9 cellular contexts compared by ENCODE assay signal in genomic region chr1:81670286-81670685, GRCh38.
DNase-seq lines count a peak whose midpoint lies in the region; ATAC-seq and TF ChIP-seq lines count a peak whose summit lies in the region.
"Had no signal": no experiment of that assay in that cellular context is flagged by ENCODE, and none has a peak within 500 bp of the region (broad histone marks: within the 10 kb centered on the region; RNA-seq: fewer than 3 reads in every experiment).

No MANE protein-coding gene starts in this region.

- intact Hi-C loops in Calu3 (cut with micrococcal nuclease; ENCODE audit: unreplicated experiment), result loop anchor here (10.0 kb wide), 1 partner anchor 255 kb away; no protein-coding TSS in a partner anchor

- no peak overlapping the region for H2AFZ ChIP-seq in parathyroid adenoma

- peak; percentile 76 for DNase-seq in Calu3
- DNase-seq in NCI-H460 (ENCODE audit: extremely low read depth, low read depth), result peak; percentile 26
- peak; percentile 92 for DNase-seq in fibroblast of the aortic adventitia (ENCODE audit: low read depth)
- no peak for DNase-seq in NCI-H146 treated with DMSO at 0.1 percent for 48 hours (lab: John Stamatoyannopoulos, UW; ENCODE audit: unreplicated experiment)
- no peak for DNase-seq in NCI-H526 treated with DMSO at 0.1 percent for 48 hours (lab: John Stamatoyannopoulos, UW)
- DNase-seq in NCI-H510A (lab: John Stamatoyannopoulos, UW), result no peak
- DNase-seq: KBM-7 had no signal

- TF ChIP-seq CTCF in Calu3 (IDR thresholded peaks at IDR 0.05; ENCODE audit: unreplicated experiment) (no peak), fibroblast of the aortic adventitia (IDR thresholded peaks at IDR 0.05; ENCODE audit: insufficient read depth, low read length) (no peak), parathyroid adenoma (IDR thresholded peaks at IDR 0.05) (no peak)

- H3K9me3 Mint-ChIP-seq in Calu3 (ENCODE audit: low read depth, unreplicated experiment), result no peaks in the 10 kb centered on the region

- H3K4me1 Mint-ChIP-seq in Calu3 (ENCODE audit: low read depth, unreplicated experiment), result peaks cover 11% of the 10 kb centered on the region

- H3K4me3 ChIP-seq in fibroblast of the aortic adventitia (ENCODE audit: low read depth, low read length) (no peak overlapping the region), parathyroid adenoma (ENCODE audit: low read depth, low read length) (no peak overlapping the region)

- H3K9me3 ChIP-seq in parathyroid adenoma (ENCODE audit: control insufficient read depth, low read length), result no peaks in the 10 kb centered on the region

- no peaks in the 10 kb centered on the region for H3K36me3 Mint-ChIP-seq in Calu3 (ENCODE audit: insufficient read depth, unreplicated experiment)

- peak overlapping the region; percentile 80 for H3K27ac Mint-ChIP-seq in Calu3 (ENCODE audit: unreplicated experiment)

- no TSS peak for BruUV-seq in Calu3 (replicated peaks; lab: Mats Ljungman, UMichigan)

- no peaks in the 10 kb centered on the region for H3K4me1 ChIP-seq in parathyroid adenoma

- ATAC-seq in GM19455 (IDR thresholded peaks at IDR 0.05; ENCODE audit: unreplicated experiment), result no peak

- H3K4me3 Mint-ChIP-seq in Calu3 (ENCODE audit: low read depth, unreplicated experiment), result peak overlapping the region; percentile 16

- H3K27me3 Mint-ChIP-seq in Calu3 (ENCODE audit: unreplicated experiment), result no peaks in the 10 kb centered on the region

- no peaks in the 10 kb centered on the region for H3K79me2 ChIP-seq in parathyroid adenoma

- H3K36me3 ChIP-seq in parathyroid adenoma (ENCODE audit: control insufficient read depth, insufficient read depth, low read length), result no peaks in the 10 kb centered on the region

- CTCF ChIA-PET in Calu3 (lab: Charles Lee), result interaction anchor here (0.6 kb wide), 1 partner anchor 172 kb away, joined by 5 read pairs; no protein-coding TSS in a partner anchor

- H3K27ac ChIP-seq in parathyroid adenoma, result no peak overlapping the region

- H3K9ac ChIP-seq in parathyroid adenoma, result no peak overlapping the region

- no peaks in the 10 kb centered on the region for H3K27me3 ChIP-seq in parathyroid adenoma (ENCODE audit: control insufficient read depth, insufficient read depth, low read length)

- peak overlapping the region; percentile 58 for H3K4me2 ChIP-seq in parathyroid adenoma (ENCODE audit: low read length)

Comparison
In these comparisons a context has a peak if more than half of its experiments do, and no peak if none do; other contexts are left out.
1. DNase-seq: peak in Calu3 (single experiment), NCI-H460 (single experiment) and fibroblast of the aortic adventitia (single experiment); none in NCI-H146 treated with DMSO at 0.1 percent for 48 hours (single experiment), NCI-H526 treated with DMSO at 0.1 percent for 48 hours (single experiment) and NCI-H510A (single experiment).